In the genomic region with DNA sequence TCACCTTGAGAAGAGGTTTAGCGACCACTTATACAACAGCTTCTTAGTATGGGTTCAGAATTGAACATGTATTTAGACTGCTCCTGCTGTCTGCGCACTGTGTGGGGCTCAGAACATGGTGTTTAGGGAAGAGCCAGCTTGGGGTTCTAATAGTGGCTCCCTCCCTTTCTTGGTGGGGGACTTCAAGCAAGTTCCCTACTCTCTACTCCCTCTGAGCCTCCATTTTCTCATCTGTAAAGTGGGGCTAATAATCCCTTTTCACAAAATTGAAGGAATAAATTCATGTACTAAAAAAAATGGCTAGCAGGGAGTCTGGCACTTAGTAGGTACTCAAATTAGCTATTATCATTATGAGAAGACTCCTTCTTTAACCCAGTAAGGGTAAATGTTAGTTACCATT, we compare ENCODE assay signal across 2 cellular contexts.
A peak's percentile ranks its signal among the peaks of the same experiment; 100 is the strongest.
TF ChIP-seq lines count a peak whose summit lies in the region.

No MANE protein-coding gene starts in this region.

TF ChIP-seq in HepG2, 621 proteins besides CTCF, POLR2A, EP300 and RAD21 (continued from another document):
- TF ChIP-seq JDP2 (CRISPR knock-in tag; IDR thresholded peaks at IDR 0.05; ENCODE audit: borderline replicate concordance) = no peak
- peak; percentile 75; the same call in 1 of the 2 replicates for TF ChIP-seq CHD4 (IDR thresholded peaks at IDR 0.05; ENCODE audit: borderline replicate concordance, low read length)
- TF ChIP-seq ZNF629 (CRISPR knock-in tag; conservative IDR thresholded peaks at IDR 0.05) = peak; percentile 81
TF ChIP-seq in HepG2: peak in this region for 3.

TF ChIP-seq in K562, 482 proteins besides CTCF, POLR2A, EP300 and RAD21 (continued from another document):
- TF ChIP-seq SRSF9 (IDR thresholded peaks at IDR 0.05; ENCODE audit: borderline replicate concordance, low read depth, low read length) (no peak), RBM25 (IDR thresholded peaks at IDR 0.05; ENCODE audit: low read depth, low read length, severe bottlenecking) (peak; percentile 12), TEAD2 (tag; IDR thresholded peaks at IDR 0.05) (no peak)
- TF ChIP-seq, protein P1, sequence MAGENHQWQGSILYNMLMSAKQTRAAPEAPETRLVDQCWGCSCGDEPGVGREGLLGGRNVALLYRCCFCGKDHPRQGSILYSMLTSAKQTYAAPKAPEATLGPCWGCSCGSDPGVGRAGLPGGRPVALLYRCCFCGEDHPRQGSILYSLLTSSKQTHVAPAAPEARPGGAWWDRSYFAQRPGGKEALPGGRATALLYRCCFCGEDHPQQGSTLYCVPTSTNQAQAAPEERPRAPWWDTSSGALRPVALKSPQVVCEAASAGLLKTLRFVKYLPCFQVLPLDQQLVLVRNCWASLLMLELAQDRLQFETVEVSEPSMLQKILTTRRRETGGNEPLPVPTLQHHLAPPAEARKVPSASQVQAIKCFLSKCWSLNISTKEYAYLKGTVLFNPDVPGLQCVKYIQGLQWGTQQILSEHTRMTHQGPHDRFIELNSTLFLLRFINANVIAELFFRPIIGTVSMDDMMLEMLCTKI (IDR thresholded peaks at IDR 0.05; ENCODE audit: partially characterized antibody) = no peak
